Comparison of ENCODE assay signal across 9 cellular contexts in the genomic region with DNA sequence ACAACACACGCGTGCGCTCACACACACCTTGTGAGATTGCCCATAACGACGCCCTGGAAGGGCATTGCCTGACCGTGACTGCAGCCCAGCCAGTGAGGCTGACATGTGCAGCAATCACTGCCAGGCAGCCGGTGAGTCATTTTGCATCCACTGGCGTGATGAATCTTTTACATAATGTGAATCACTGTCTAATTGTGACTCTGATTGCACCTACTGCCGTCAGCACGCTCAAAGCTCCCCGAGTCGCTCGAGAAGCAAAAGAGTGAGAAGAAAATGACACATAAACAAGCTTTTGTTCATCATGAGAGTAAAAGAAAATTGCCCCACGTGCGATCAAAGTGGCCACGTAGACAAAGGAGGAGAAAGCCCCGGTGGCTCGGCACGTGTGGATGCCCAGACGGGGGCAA.
DNase-seq lines count a peak whose midpoint lies in the region; ATAC-seq, FAIRE-seq and TF ChIP-seq lines count a peak whose summit lies in the region.
"Had no signal": no experiment of that assay in that cellular context is flagged by ENCODE, and none has a peak within 500 bp of the region (broad histone marks: within the 10 kb centered on the region; RNA-seq: fewer than 3 reads in every experiment).

No MANE protein-coding gene starts in this region.

- H2AFZ ChIP-seq in hepatocyte, result no peak overlapping the region

- no peak overlapping the region for H3K4me2 ChIP-seq in hepatocyte

- WGBS in hepatocyte (ENCODE audit: low lambda C conversion rate, missing lambda C conversion rate), result 88% methylated on average over 20 of the region's 20 CpGs

- H3K9me3 Mint-ChIP-seq in activated naive CD4-positive, alpha-beta T cell treated with anti-CD3 and anti-CD28 coated beads for 36 hours, result peaks cover 2% of the 10 kb centered on the region

- ATAC-seq in HG03439 (IDR thresholded peaks at IDR 0.05; ENCODE audit: unreplicated experiment), result peak; percentile 48
- ATAC-seq: naive thymus-derived CD4-positive, alpha-beta T cell had no signal

- no peaks in the 10 kb centered on the region for H3K36me3 ChIP-seq in adipocyte (ENCODE audit: control insufficient read depth, insufficient read depth, low read length, severe bottlenecking)
- no peaks in the 10 kb centered on the region for H3K36me3 ChIP-seq in hepatocyte (replicated peaks; ENCODE audit: insufficient read depth, low read depth)

- H3K27me3 ChIP-seq in adipocyte (replicated peaks; ENCODE audit: control insufficient read depth, insufficient read depth, low read length) (peaks cover 25% of the 10 kb centered on the region), hepatocyte (no peaks in the 10 kb centered on the region)

- no peaks in the 10 kb centered on the region for H3K9me3 ChIP-seq in adipocyte (ENCODE audit: control insufficient read depth, low read length)
- no peaks in the 10 kb centered on the region for H3K9me3 ChIP-seq in hepatocyte (ENCODE audit: low read depth)

- H3K36me3 Mint-ChIP-seq in activated naive CD4-positive, alpha-beta T cell treated with anti-CD3 and anti-CD28 coated beads for 36 hours (ENCODE audit: low read depth), result no peaks in the 10 kb centered on the region
- H3K36me3 Mint-ChIP-seq: naive thymus-derived CD4-positive, alpha-beta T cell had no signal

- FAIRE-seq in urothelium cell line (lab: Jason Lieb, UNC), result no peak

- peak overlapping the region; percentile 50 for H3K27ac Mint-ChIP-seq in activated naive CD4-positive, alpha-beta T cell treated with anti-CD3 and anti-CD28 coated beads for 36 hours
- H3K27ac Mint-ChIP-seq: naive thymus-derived CD4-positive, alpha-beta T cell had no signal

- peaks cover 35% of the 10 kb centered on the region for H3K27me3 Mint-ChIP-seq in activated naive CD4-positive, alpha-beta T cell treated with anti-CD3 and anti-CD28 coated beads for 36 hours (ENCODE audit: low read depth)

- H3K9me2 ChIP-seq in hepatocyte (replicated peaks; ENCODE audit: insufficient read depth), result no peaks in the 10 kb centered on the region

- no peak overlapping the region for H3K4me3 Mint-ChIP-seq in activated naive CD4-positive, alpha-beta T cell treated with anti-CD3 and anti-CD28 coated beads for 36 hours
- H3K4me3 Mint-ChIP-seq: naive thymus-derived CD4-positive, alpha-beta T cell had no signal

- H3K79me2 ChIP-seq in hepatocyte, result no peaks in the 10 kb centered on the region

- CTCF ChIA-PET in activated naive CD4-positive, alpha-beta T cell treated with anti-CD3 and anti-CD28 coated beads for 36 hours (lab: Charles Lee), result interaction anchor here (1.2 kb wide), 1 partner anchor 25 kb away, joined by 3 read pairs; no protein-coding TSS in a partner anchor

- no peak overlapping the region for H3K27ac ChIP-seq in hepatocyte

- peak; percentile 69 for DNase-seq in activated naive CD4-positive, alpha-beta T cell treated with anti-CD3 and anti-CD28 coated beads for 36 hours
- DNase-seq in activated naive CD4-positive, alpha-beta T cell (lab: John Stamatoyannopoulos, UW), result no peak
- peak; percentile 3 for DNase-seq in adipocyte (ENCODE audit: low read depth)
- peak; percentile 21 for DNase-seq in urothelium cell line (ENCODE audit: low spot score)
- DNase-seq in hepatocyte (ENCODE audit: low spot score), result no peak
- DNase-seq in NAMALWA (ENCODE audit: low spot score), result no peak
- no peak for DNase-seq in NCI-H2029 treated with DMSO at 0.1 percent for 48 hours (lab: John Stamatoyannopoulos, UW)

- no peak overlapping the region for H3K9ac ChIP-seq in adipocyte (ENCODE audit: low read length)

- TF ChIP-seq CTCF in hepatocyte (IDR thresholded peaks at IDR 0.05; ENCODE audit: poor library complexity), result no peak

- no peaks in the 10 kb centered on the region for H4K20me1 ChIP-seq in hepatocyte (ENCODE audit: insufficient read depth, poor library complexity, severe bottlenecking)

- H3K4me1 ChIP-seq in adipocyte (ENCODE audit: control insufficient read depth, insufficient read depth, low read length), result no peaks in the 10 kb centered on the region
- H3K4me1 ChIP-seq in hepatocyte (ENCODE audit: insufficient read depth), result no peaks in the 10 kb centered on the region

- H3K4me1 Mint-ChIP-seq in activated naive CD4-positive, alpha-beta T cell treated with anti-CD3 and anti-CD28 coated beads for 36 hours (ENCODE audit: low read depth), result peaks cover 31% of the 10 kb centered on the region

- H3K4me3 ChIP-seq in adipocyte (ENCODE audit: low read length) (no peak overlapping the region), hepatocyte (no peak overlapping the region)

- intact Hi-C loops in activated naive CD4-positive, alpha-beta T cell treated with anti-CD3 and anti-CD28 coated beads for 36 hours (cut with micrococcal nuclease), result loop anchor here (5.0 kb wide), 3 partner anchors 53 to 1182 kb away; no protein-coding TSS in a partner anchor

Comparison
In these comparisons a context has a peak if more than half of its experiments do, and no peak if none do; other contexts are left out.
1. DNase-seq: peak in activated naive CD4-positive, alpha-beta T cell treated with anti-CD3 and anti-CD28 coated beads for 36 hours (single experiment), adipocyte (single experiment) and urothelium cell line (single experiment); none in activated naive CD4-positive, alpha-beta T cell (0 of 4), hepatocyte (single experiment), NAMALWA (single experiment) and NCI-H2029 treated with DMSO at 0.1 percent for 48 hours (single experiment).